In genomic region chr14:102264775-102265174, GRCh38 we compare ENCODE assay signal across 1 cellular context.
TF ChIP-seq lines count a peak whose summit lies in the region.

No MANE protein-coding gene starts in this region.

TF ChIP-seq in K562, 482 proteins besides CTCF, POLR2A, EP300 and RAD21:
- TF ChIP-seq, protein P1, sequence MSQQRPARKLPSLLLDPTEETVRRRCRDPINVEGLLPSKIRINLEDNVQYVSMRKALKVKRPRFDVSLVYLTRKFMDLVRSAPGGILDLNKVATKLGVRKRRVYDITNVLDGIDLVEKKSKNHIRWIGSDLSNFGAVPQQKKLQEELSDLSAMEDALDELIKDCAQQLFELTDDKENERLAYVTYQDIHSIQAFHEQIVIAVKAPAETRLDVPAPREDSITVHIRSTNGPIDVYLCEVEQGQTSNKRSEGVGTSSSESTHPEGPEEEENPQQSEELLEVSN (IDR thresholded peaks at IDR 0.05; ENCODE audit: borderline replicate concordance in 1 of 2, extremely low read depth in 1 of 2, insufficient read depth in 1 of 2, insufficient read length in 1 of 2, low read depth in 1 of 2, low read length in 1 of 2, poor library complexity in 1 of 2, severe bottlenecking in 1 of 2) = no peak
- TF ChIP-seq TOE1 (IDR thresholded peaks at IDR 0.05; ENCODE audit: borderline replicate concordance) = no peak
- TF ChIP-seq TOE1 (CRISPR knock-in tag; IDR thresholded peaks at IDR 0.05; ENCODE audit: borderline replicate concordance, low read depth) = no peak
- no peak for TF ChIP-seq HDAC8 (tag; IDR thresholded peaks at IDR 0.05)
- TF ChIP-seq SREBF1 (IDR thresholded peaks at IDR 0.05; ENCODE audit: borderline replicate concordance, low read depth, low read length) = no peak
- peak; percentile 35; the same call in 1 of the 2 replicates for TF ChIP-seq ZFX (CRISPR knock-in tag; IDR thresholded peaks at IDR 0.05)
- TF ChIP-seq SAFB (IDR thresholded peaks at IDR 0.05; ENCODE audit: borderline replicate concordance, low read depth, low read length) = no peak
- TF ChIP-seq, protein P2, sequence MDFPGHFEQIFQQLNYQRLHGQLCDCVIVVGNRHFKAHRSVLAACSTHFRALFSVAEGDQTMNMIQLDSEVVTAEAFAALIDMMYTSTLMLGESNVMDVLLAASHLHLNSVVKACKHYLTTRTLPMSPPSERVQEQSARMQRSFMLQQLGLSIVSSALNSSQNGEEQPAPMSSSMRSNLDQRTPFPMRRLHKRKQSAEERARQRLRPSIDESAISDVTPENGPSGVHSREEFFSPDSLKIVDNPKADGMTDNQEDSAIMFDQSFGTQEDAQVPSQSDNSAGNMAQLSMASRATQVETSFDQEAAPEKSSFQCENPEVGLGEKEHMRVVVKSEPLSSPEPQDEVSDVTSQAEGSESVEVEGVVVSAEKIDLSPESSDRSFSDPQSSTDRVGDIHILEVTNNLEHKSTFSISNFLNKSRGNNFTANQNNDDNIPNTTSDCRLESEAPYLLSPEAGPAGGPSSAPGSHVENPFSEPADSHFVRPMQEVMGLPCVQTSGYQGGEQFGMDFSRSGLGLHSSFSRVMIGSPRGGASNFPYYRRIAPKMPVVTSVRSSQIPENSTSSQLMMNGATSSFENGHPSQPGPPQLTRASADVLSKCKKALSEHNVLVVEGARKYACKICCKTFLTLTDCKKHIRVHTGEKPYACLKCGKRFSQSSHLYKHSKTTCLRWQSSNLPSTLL (IDR thresholded peaks at IDR 0.05) = no peak
- peak; percentile 67; the same call in 1 of the 2 replicates for TF ChIP-seq MEF2D (tag; conservative IDR thresholded peaks at IDR 0.05; ENCODE audit: low read depth)
- no peak for TF ChIP-seq CBFA2T2 (conservative IDR thresholded peaks at IDR 0.05)
- no peak for TF ChIP-seq ZNF561 (CRISPR knock-in tag; conservative IDR thresholded peaks at IDR 0.05)
- TF ChIP-seq HMGN3 (IDR thresholded peaks at IDR 0.05; ENCODE audit: borderline replicate concordance, extremely low read depth, insufficient read length, low read depth, low read length) = no peak
